Comparison of ENCODE assay signal across 8 cellular contexts in genomic region chr19:4471400-4472173, GRCh38. TPM values are rescaled to one million over a fixed set of nuclear protein-coding genes. Genes with fewer than 3 reads are reported as not detected.
DNase-seq lines count a peak whose midpoint lies in the region; ATAC-seq, FAIRE-seq and TF ChIP-seq lines count a peak whose summit lies in the region.

No MANE protein-coding gene starts in this region.

- TF ChIP-seq CTCF in endothelial cell (IDR thresholded peaks at IDR 0.05; ENCODE audit: unreplicated experiment) = no peak

- H3K27ac Mint-ChIP-seq in activated CD8-positive, alpha-beta memory T cell treated with anti-CD3 and anti-CD28 coated beads, Interleukin-2, amount 10 ng/mL, durations not matched to agents 7 days and 5 days = no peak overlapping the region
- H3K27ac Mint-ChIP-seq in endothelial cell (ENCODE audit: unreplicated experiment) = no peak overlapping the region

- CTCF ChIA-PET in activated CD8-positive, alpha-beta memory T cell treated with anti-CD3 and anti-CD28 coated beads, Interleukin-2, amount 10 ng/mL, durations not matched to agents 7 days and 5 days (lab: Charles Lee) = interaction anchor here (0.7 to 3.1 kb wide), 11 partner anchors 11 to 709 kb away, joined by 3 to 16 read pairs (median 5); partner anchors contain the start of genes CHAF1A, MRPL54, SH3GL1 and TMIGD2

- no peak overlapping the region for H3K4me3 Mint-ChIP-seq in activated CD8-positive, alpha-beta memory T cell treated with anti-CD3 and anti-CD28 coated beads, Interleukin-2, amount 10 ng/mL, durations not matched to agents 7 days and 5 days
- H3K4me3 Mint-ChIP-seq in endothelial cell (ENCODE audit: unreplicated experiment) = no peak overlapping the region

- peaks cover 3% of the 10 kb centered on the region for H3K36me3 Mint-ChIP-seq in activated CD8-positive, alpha-beta memory T cell treated with anti-CD3 and anti-CD28 coated beads, Interleukin-2, amount 10 ng/mL, durations not matched to agents 7 days and 5 days
- H3K36me3 Mint-ChIP-seq in endothelial cell (ENCODE audit: low read depth, unreplicated experiment) = peaks cover 3% of the 10 kb centered on the region

- peaks cover 23% of the 10 kb centered on the region for H3K4me1 Mint-ChIP-seq in activated CD8-positive, alpha-beta memory T cell treated with anti-CD3 and anti-CD28 coated beads, Interleukin-2, amount 10 ng/mL, durations not matched to agents 7 days and 5 days
- H3K4me1 Mint-ChIP-seq in endothelial cell (ENCODE audit: unreplicated experiment) = peaks cover 19% of the 10 kb centered on the region

- peak; percentile 80 for ATAC-seq in GM21390 (IDR thresholded peaks at IDR 0.05; ENCODE audit: unreplicated experiment)
- ATAC-seq in activated CD8-positive, alpha-beta memory T cell treated with anti-CD3 and anti-CD28 coated beads, Interleukin-2, amount 10 ng/mL, durations not matched to agents 7 days and 5 days = peak; percentile 91

- H3K27me3 Mint-ChIP-seq in activated CD8-positive, alpha-beta memory T cell treated with anti-CD3 and anti-CD28 coated beads, Interleukin-2, amount 10 ng/mL, durations not matched to agents 7 days and 5 days = no peaks in the 10 kb centered on the region
- H3K27me3 Mint-ChIP-seq in endothelial cell (ENCODE audit: unreplicated experiment) = peaks cover 1% of the 10 kb centered on the region

- H3K9me3 Mint-ChIP-seq in activated CD8-positive, alpha-beta memory T cell treated with anti-CD3 and anti-CD28 coated beads, Interleukin-2, amount 10 ng/mL, durations not matched to agents 7 days and 5 days (ENCODE audit: low read depth) = no peaks in the 10 kb centered on the region
- no peaks in the 10 kb centered on the region for H3K9me3 Mint-ChIP-seq in endothelial cell (ENCODE audit: unreplicated experiment)

- peak; percentile 100 for DNase-seq in COR-L47 (lab: John Stamatoyannopoulos, UW)
- DNase-seq in HTR-8/SVneo (ENCODE audit: insufficient read length, low spot score) = peak; percentile 95
- peak; percentile 100 for DNase-seq in NOMO-1 treated with DMSO at 0.1 percent for 48 hours (lab: John Stamatoyannopoulos, UW; ENCODE audit: unreplicated experiment)
- DNase-seq in activated CD8-positive, alpha-beta memory T cell treated with anti-CD3 and anti-CD28 coated beads, Interleukin-2, amount 10 ng/mL, durations not matched to agents 7 days and 5 days = peak; percentile 99
- DNase-seq in endothelial cell (ENCODE audit: low spot score) = peak; percentile 96
- DNase-seq in mesenteric fat pad (ENCODE audit: low spot score) = peak; percentile 96
- DNase-seq in stimulated activated CD8-positive, alpha-beta memory T cell treated with anti-CD3 and anti-CD28 coated beads, Interleukin-15, amount 100 ng/mL, for 1 hour (ENCODE audit: low read depth) = peak; percentile 91

- peak; percentile 97 for FAIRE-seq in HTR-8/SVneo (lab: Jason Lieb, UNC)

RNA-seq across cellular contexts. Expression of gene HDGFL2, which starts 0.5 kb away (rescaled TPM):
- total RNA-seq in activated CD8-positive, alpha-beta memory T cell treated with anti-CD3 and anti-CD28 coated beads, Interleukin-2, amount 10 ng/mL, durations not matched to agents 7 days and 5 days = 10 to 100 TPM; 57.8 to 60.2 TPM
- total RNA-seq in endothelial cell (ENCODE audit: unreplicated experiment) (107 TPM), mesenteric fat pad (22.8 TPM)

RNA-seq across cellular contexts. Expression of gene UBXN6, which starts 14.0 kb away (rescaled TPM):
- total RNA-seq in activated CD8-positive, alpha-beta memory T cell treated with anti-CD3 and anti-CD28 coated beads, Interleukin-2, amount 10 ng/mL, durations not matched to agents 7 days and 5 days = 10 to 100 TPM; 41.0 to 45.8 TPM
- total RNA-seq in endothelial cell (ENCODE audit: unreplicated experiment) (45.7 TPM), mesenteric fat pad (119 TPM)

RNA-seq across cellular contexts. Expression of gene PLIN4, which starts 46.7 kb away (rescaled TPM):
- total RNA-seq in activated CD8-positive, alpha-beta memory T cell treated with anti-CD3 and anti-CD28 coated beads, Interleukin-2, amount 10 ng/mL, durations not matched to agents 7 days and 5 days = not detected
- 0.13 TPM for total RNA-seq in endothelial cell (ENCODE audit: unreplicated experiment)
- 2,078 TPM for total RNA-seq in mesenteric fat pad

Comparison
In these comparisons a context has a peak if more than half of its experiments do, and no peak if none do; other contexts are left out.
1. Peak in every context shown above with its lines: DNase-seq and ATAC-seq.
2. RNA of gene PLIN4, which starts 46.7 kb away (total RNA-seq): 2,078 TPM in mesenteric fat pad (single experiment); 0.13 TPM in endothelial cell (single experiment) and not detected in activated CD8-positive, alpha-beta memory T cell treated with anti-CD3 and anti-CD28 coated beads, Interleukin-2, amount 10 ng/mL, durations not matched to agents 7 days and 5 days; every median in the first group is over 1,000 times any median in the second.